In genomic region chr18:2905802-2906521, GRCh38 we compare ENCODE assay signal across 9 cellular contexts. TPM values are rescaled to one million over a fixed set of nuclear protein-coding genes. Genes with fewer than 3 reads are reported as not detected.
DNase-seq lines count a peak whose midpoint lies in the region; ATAC-seq, FAIRE-seq and TF ChIP-seq lines count a peak whose summit lies in the region.
"Had no signal": no experiment of that assay in that cellular context is flagged by ENCODE, and none has a peak within 500 bp of the region (broad histone marks: within the 10 kb centered on the region; RNA-seq: fewer than 3 reads in every experiment).

No MANE protein-coding gene starts in this region.

- H3K4me3 Mint-ChIP-seq in stimulated activated naive CD8-positive, alpha-beta T cell treated with anti-CD3 and anti-CD28 coated beads, Interleukin-15, amount 100 ng/mL, for 72 hours: peak overlapping the region; percentile 81 to 83

- TF ChIP-seq CTCF in WI38 (IDR thresholded peaks at IDR 0.05; ENCODE audit: low read depth, low read length): no peak
- no peak for TF ChIP-seq CTCF in H1 (IDR thresholded peaks at IDR 0.05; ENCODE audit: control extremely low read depth in 1 of 3, insufficient read depth in 1 of 3, low read depth in 1 of 3, low read length in 3 of 3)

- no peaks in the 10 kb centered on the region for H3K27me3 Mint-ChIP-seq in stimulated activated naive CD8-positive, alpha-beta T cell treated with anti-CD3 and anti-CD28 coated beads, Interleukin-15, amount 100 ng/mL, for 72 hours

- no peak overlapping the region for H2AK5ac ChIP-seq in H1 (ENCODE audit: low read depth, low read length)

- H3K4me1 Mint-ChIP-seq in stimulated activated naive CD8-positive, alpha-beta T cell treated with anti-CD3 and anti-CD28 coated beads, Interleukin-15, amount 100 ng/mL, for 72 hours: peaks cover 34% of the 10 kb centered on the region

- H3K79me2 ChIP-seq in H1 (ENCODE audit: control insufficient read depth in 1 of 2, insufficient read depth in 2 of 2, low read length in 2 of 2): no peaks in the 10 kb centered on the region

- peaks cover 0 to 12% of the 10 kb centered on the region in 2 experiments for H4K20me1 ChIP-seq in H1 (replicated peaks in 1 of 2; ENCODE audit: control insufficient read depth in 1 of 2, insufficient read depth in 2 of 2, low read length in 2 of 2)

- H3K23me2 ChIP-seq in H1 (ENCODE audit: low read depth, low read length): peaks cover 12% of the 10 kb centered on the region; the same call in 1 of the 2 replicates

- H3K9ac ChIP-seq in H1 (replicated peaks in 1 of 4; ENCODE audit: extremely low read depth in 1 of 4, low read depth in 3 of 4, low read length in 3 of 4): peak overlapping the region in 3 of 4 experiments; percentile 34 to 59 (median 40); a peak in 5 of 7 replicates

- no peak overlapping the region for H2BK5ac ChIP-seq in H1 (ENCODE audit: low read depth, low read length)

- H3K27ac Mint-ChIP-seq in stimulated activated naive CD8-positive, alpha-beta T cell treated with anti-CD3 and anti-CD28 coated beads, Interleukin-15, amount 100 ng/mL, for 72 hours: peak overlapping the region; percentile 91 to 93

- no peak for TF ChIP-seq EP300 in H1 (IDR thresholded peaks at IDR 0.05; ENCODE audit: borderline replicate concordance in 1 of 2, low read depth in 2 of 2, low read length in 2 of 2)

- no peak overlapping the region for H4K91ac ChIP-seq in H1 (replicated peaks; ENCODE audit: insufficient read length, low read length)

- H3K56ac ChIP-seq in H1 (replicated peaks; ENCODE audit: insufficient read length, low read depth, low read length): peak overlapping the region; percentile 53

- CTCF ChIA-PET in H1 (lab: Charles Lee; ENCODE audit: partially characterized antibody): no interaction called here

- H3K18ac ChIP-seq in H1 (ENCODE audit: extremely low read depth, low read length): no peak overlapping the region

- H4K8ac ChIP-seq in H1 (ENCODE audit: extremely low read depth, insufficient read depth, low read length): peak overlapping the region; percentile 86

- ATAC-seq in GM19452 (IDR thresholded peaks at IDR 0.05; ENCODE audit: unreplicated experiment): peak; percentile 37
- ATAC-seq in stimulated activated naive CD8-positive, alpha-beta T cell treated with anti-CD3 and anti-CD28 coated beads, Interleukin-15, amount 100 ng/mL, for 72 hours: peak; percentile 69

- H3K9me3 Mint-ChIP-seq in stimulated activated naive CD8-positive, alpha-beta T cell treated with anti-CD3 and anti-CD28 coated beads, Interleukin-15, amount 100 ng/mL, for 72 hours: no peaks in the 10 kb centered on the region

- peak; percentile 28 for DNase-seq in COLO829 (ENCODE audit: low spot score)
- DNase-seq in HuH-7 (ENCODE audit: low spot score): peak; percentile 91
- DNase-seq in H1 (ENCODE audit: low read depth in 1 of 2, low spot score in 2 of 2): peak in 1 of 2 experiments; percentile 65
- DNase-seq in stimulated activated naive CD8-positive, alpha-beta T cell treated with anti-CD3 and anti-CD28 coated beads, Interleukin-15, amount 100 ng/mL, for 72 hours: peak; percentile 45 to 57
- no peak for DNase-seq in NCI-H1930 (lab: John Stamatoyannopoulos, UW)

- no peak overlapping the region for H2AFZ ChIP-seq in H1 (ENCODE audit: low read length)

- peaks cover 4% of the 10 kb centered on the region; the same call in 1 of the 2 replicates for H3K79me1 ChIP-seq in H1 (ENCODE audit: low read depth, low read length)

- 23% methylated on average over 49 of the region's 68 CpGs; no CpG with 5 or more reads in 1 of the 2 experiments for WGBS in H1 (ENCODE audit: extremely low coverage in 1 of 2, insufficient coverage in 1 of 2, insufficient read length in 1 of 2, insufficient replicate concordance in 2 of 2, low coverage in 1 of 2, low lambda C conversion rate in 2 of 2, missing lambda C conversion rate in 1 of 2), 2 experiments

- peak overlapping the region; percentile 54 for H4K5ac ChIP-seq in H1 (ENCODE audit: insufficient read length, low read depth, low read length)

- no peak overlapping the region for H3K14ac ChIP-seq in H1 (ENCODE audit: insufficient read length)

- peak overlapping the region; percentile 69 for H3K4ac ChIP-seq in H1 (replicated peaks; ENCODE audit: insufficient read length, low read depth, low read length)

- H2BK12ac ChIP-seq in H1 (ENCODE audit: low read depth, low read length): no peak overlapping the region

- H3K9me3 ChIP-seq in H1 (ENCODE audit: insufficient read depth in 2 of 2, low read depth in 1 of 2, low read length in 1 of 2) (no peaks in the 10 kb centered on the region; a peak in 1 of 4 replicates), mononuclear cell (ENCODE audit: low read depth, low read length) (no peaks in the 10 kb centered on the region)

- H3K4me2 ChIP-seq in H1 (ENCODE audit: insufficient read depth in 1 of 2, low read depth in 2 of 2, low read length in 2 of 2): peak overlapping the region; percentile 91 to 97

- H3K27ac ChIP-seq in H1 (ENCODE audit: low read depth, low read length): no peak overlapping the region; the same call in 1 of the 2 replicates

- H2BK15ac ChIP-seq in H1 (ENCODE audit: low read length): no peak overlapping the region

- H2BK120ac ChIP-seq in H1 (replicated peaks; ENCODE audit: low read depth, low read length): no peak overlapping the region

- peak overlapping the region; percentile 44 for H3K4me3 ChIP-seq in WI38 (ENCODE audit: low read depth, low read length)
- H3K4me3 ChIP-seq in H1 (ENCODE audit: extremely low read depth in 1 of 4, insufficient read depth in 2 of 4, low read depth in 3 of 4, low read length in 4 of 4): peak overlapping the region; percentile 54 to 97 (median 74)
- H3K4me3 ChIP-seq in mononuclear cell (ENCODE audit: low read length): peak overlapping the region; percentile 61

- peaks cover 0 to 13% (median 11%) of the 10 kb centered on the region in 4 experiments; a peak in 6 of 8 replicates for H3K36me3 ChIP-seq in H1 (ENCODE audit: control insufficient read depth in 2 of 4, insufficient read depth in 4 of 4, low read length in 3 of 4)

- FAIRE-seq in H1 (lab: Jason Lieb, UNC): no peak
- FAIRE-seq: TTC549 had no signal

- H3K4me1 ChIP-seq in H1 (replicated peaks in 1 of 4; ENCODE audit: control insufficient read depth in 3 of 4, insufficient read depth in 4 of 4, low read length in 3 of 4) (peaks cover 0 to 6% (median 4%) of the 10 kb centered on the region in 4 experiments; a peak in 5 of 7 replicates), mononuclear cell (ENCODE audit: insufficient read depth, low read length) (peaks cover 42% of the 10 kb centered on the region)

- H3K23ac ChIP-seq in H1 (ENCODE audit: insufficient read length): no peak overlapping the region

- no peak for TF ChIP-seq RAD21 in H1 (IDR thresholded peaks at IDR 0.05 in 1 of 2, conservative IDR thresholded peaks at IDR 0.05 in 1 of 2; ENCODE audit: low read depth in 2 of 2, low read length in 2 of 2)

- POLR2A ChIA-PET in H1 (lab: Charles Lee; ENCODE audit: partially characterized antibody): interaction anchor here (0.8 to 1.5 kb wide), 6 partner anchors 10 to 85 kb away, joined by 3 to 5 read pairs (median 4); no protein-coding TSS in a partner anchor

- no peak; a peak in 1 of 3 replicates for TF ChIP-seq POLR2A in H1 (IDR thresholded peaks at IDR 0.05; ENCODE audit: control extremely low read depth in 1 of 2, low read depth in 2 of 2, low read length in 2 of 2)

- H2BK20ac ChIP-seq in H1 (ENCODE audit: low read length): no peak overlapping the region

- peaks cover 0 to 2% (median 0%) of the 10 kb centered on the region in 4 experiments; a peak in 3 of 7 replicates for H3K27me3 ChIP-seq in H1 (replicated peaks in 1 of 4; ENCODE audit: control insufficient read depth in 3 of 4, extremely low read depth in 1 of 4, insufficient read depth in 3 of 4, low read length in 3 of 4)
- H3K27me3 ChIP-seq in mononuclear cell (ENCODE audit: insufficient read depth, low read length): no peaks in the 10 kb centered on the region

TF ChIP-seq in H1, 55 proteins besides CTCF, POLR2A, EP300 and RAD21 (continues in another document):
- TF ChIP-seq SP2 (IDR thresholded peaks at IDR 0.05; ENCODE audit: low read length) (no peak), SIX5 (IDR thresholded peaks at IDR 0.05; ENCODE audit: low read depth, low read length) (no peak), SIRT6 (IDR thresholded peaks at IDR 0.05; ENCODE audit: low read length) (no peak), CEBPB (IDR thresholded peaks at IDR 0.05; ENCODE audit: low read depth, low read length) (no peak), SIN3A (conservative IDR thresholded peaks at IDR 0.05 in 1 of 2, IDR thresholded peaks at IDR 0.05 in 1 of 2; ENCODE audit: low read depth in 1 of 2, low read length in 2 of 2) (no peak), SP1 (IDR thresholded peaks at IDR 0.05; ENCODE audit: low read depth, low read length) (no peak), YY1 (IDR thresholded peaks at IDR 0.05; ENCODE audit: low read depth, low read length) (no peak), CHD1 (IDR thresholded peaks at IDR 0.05; ENCODE audit: low read depth, low read length) (no peak), TCF12 (IDR thresholded peaks at IDR 0.05; ENCODE audit: low read depth, low read length) (no peak), GTF2F1 (IDR thresholded peaks at IDR 0.05; ENCODE audit: borderline replicate concordance, low read depth, low read length) (no peak), TBP (IDR thresholded peaks at IDR 0.05; ENCODE audit: low read depth, low read length) (no peak), POU5F1 (IDR thresholded peaks at IDR 0.05; ENCODE audit: low read depth, low read length) (no peak), BRCA1 (IDR thresholded peaks at IDR 0.05; ENCODE audit: low read depth, low read length) (no peak), TAF7 (optimal IDR thresholded peaks at IDR 0.05; ENCODE audit: borderline replicate concordance, low read depth, low read length) (peak; percentile 13), SUZ12 (IDR thresholded peaks at IDR 0.05; ENCODE audit: low read length) (no peak), JUND (IDR thresholded peaks at IDR 0.05; ENCODE audit: low read length) (no peak)
- TF ChIP-seq, protein P1, sequence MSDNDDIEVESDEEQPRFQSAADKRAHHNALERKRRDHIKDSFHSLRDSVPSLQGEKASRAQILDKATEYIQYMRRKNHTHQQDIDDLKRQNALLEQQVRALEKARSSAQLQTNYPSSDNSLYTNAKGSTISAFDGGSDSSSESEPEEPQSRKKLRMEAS (IDR thresholded peaks at IDR 0.05): no peak

RNA-seq across cellular contexts. Expression of gene EMILIN2, which starts 59.2 kb away (rescaled TPM):
- total RNA-seq in H1 (2021; fragmentation: NEBNext Ultra II Directional; extraction: Animal tissue kit (Norgen Biotek cat#: 25700)): 7.4 and 7.5 TPM in 2 replicates
- 6.0 and 8.1 TPM in 2 replicates for polyA plus RNA-seq in H1 (2011; rRNA removed)
- 8.1 TPM for polyA plus RNA-seq in H1 (2011; cell fraction: cytosol; rRNA removed)
- polyA plus RNA-seq in H1 (2011; cell fraction: nucleus; rRNA removed): 16.5 TPM
- polyA plus RNA-seq in H1 (2012, experiment 1 of 2): 5.2 to 7.4 TPM (median 6.3 TPM) in 4 replicates
- polyA plus RNA-seq in H1 (2012, experiment 2 of 2): 4.9 TPM
- polyA plus RNA-seq in H1 (2013, experiment 1 of 2): 5.3 TPM
- polyA plus RNA-seq in H1 (2013, experiment 2 of 2): 3.7 TPM
- 1.8 and 2.9 TPM in 2 replicates for polyA minus RNA-seq in H1 (2011; rRNA and poly(A)+ RNA removed)
- 6.0 TPM for polyA minus RNA-seq in H1 (2011; cell fraction: cytosol; rRNA and poly(A)+ RNA removed)
- polyA minus RNA-seq in H1 (2011; cell fraction: nucleus; rRNA and poly(A)+ RNA removed): 13.4 TPM
- 37.4 TPM for total RNA-seq in mononuclear cell

Comparison
In these comparisons a context has a peak if more than half of its experiments do, and no peak if none do; other contexts are left out.
1. DNase-seq: peak in COLO829 (single experiment), HuH-7 (single experiment) and stimulated activated naive CD8-positive, alpha-beta T cell treated with anti-CD3 and anti-CD28 coated beads, Interleukin-15, amount 100 ng/mL, for 72 hours (2 of 2); none in NCI-H1930 (0 of 2).
2. Peak in every context shown above with its lines, with median percentiles within 50 percentile points of each other: H3K4me3 ChIP-seq.